ENCODE assay signal across 14 cellular contexts in the genomic region with DNA sequence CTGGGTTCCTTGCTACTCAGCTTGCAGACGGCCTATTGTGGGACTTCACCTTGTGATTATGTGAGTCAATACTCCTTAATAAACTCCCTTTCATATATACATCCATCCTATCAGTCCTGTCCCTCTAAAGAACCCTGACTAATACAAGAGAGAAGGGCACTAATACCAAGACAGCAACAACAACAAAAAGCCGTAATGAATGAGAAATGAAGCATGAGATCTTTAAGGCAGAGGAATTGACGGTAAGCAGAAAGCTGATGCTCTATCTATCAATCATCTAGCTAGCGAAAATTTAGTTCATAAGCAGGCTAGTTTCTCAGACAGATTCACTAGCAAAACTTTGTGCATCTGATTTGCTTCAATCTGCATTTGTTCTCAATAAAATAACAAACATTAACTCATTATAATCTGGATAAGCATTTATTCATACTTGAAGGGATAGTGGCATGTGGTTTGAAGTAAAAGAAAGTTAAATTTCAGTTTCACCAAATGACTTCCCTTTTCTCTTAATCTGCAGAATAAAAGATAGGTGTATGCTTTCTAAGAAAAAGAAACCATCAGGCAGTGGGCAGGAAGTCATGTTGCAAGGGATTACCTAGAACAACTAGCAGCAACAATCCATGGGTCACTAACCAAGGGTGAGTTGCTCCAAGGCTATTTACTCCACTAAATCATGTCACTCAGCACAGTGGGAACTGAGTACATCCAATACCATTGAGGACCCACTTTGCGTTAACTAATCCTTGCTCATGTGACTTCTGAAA.
DNase-seq lines count a peak whose midpoint lies in the region; ATAC-seq and TF ChIP-seq lines count a peak whose summit lies in the region.
"Had no signal": no experiment of that assay in that cellular context is flagged by ENCODE, and none has a peak within 500 bp of the region (broad histone marks: within the 10 kb centered on the region; RNA-seq: fewer than 3 reads in every experiment).

No MANE protein-coding gene starts in this region.

- H3K36me3 Mint-ChIP-seq in activated T-cell treated with anti-CD3 and anti-CD28 coated beads, Interleukin-2, amount 50 U/mL, for 24 hours (ENCODE audit: low read depth): no peaks in the 10 kb centered on the region

- no peaks in the 10 kb centered on the region for H3K4me1 Mint-ChIP-seq in activated T-cell treated with anti-CD3 and anti-CD28 coated beads, Interleukin-2, amount 50 U/mL, for 24 hours (ENCODE audit: low read depth)

- no peaks in the 10 kb centered on the region for H3K4me1 ChIP-seq in foreskin keratinocyte
- H3K4me1 ChIP-seq: uterus had no signal

- H3K27me3 ChIP-seq in foreskin keratinocyte: no peaks in the 10 kb centered on the region
- H3K27me3 ChIP-seq: cardiac muscle cell, uterus had no signal

- H3K9me3 Mint-ChIP-seq in activated T-cell treated with anti-CD3 and anti-CD28 coated beads, Interleukin-2, amount 50 U/mL, for 24 hours: peaks cover 4% of the 10 kb centered on the region

- DNase-seq in GM12865 (ENCODE audit: low read depth) (peak; percentile 20), DMS79 (lab: John Stamatoyannopoulos, UW) (no peak), foreskin keratinocyte (no peak)
- DNase-seq in central memory CD4-positive, alpha-beta T cell: no peak
- no peak for DNase-seq in activated T-cell treated with anti-CD3 and anti-CD28 coated beads, Interleukin-2, amount 50 U/mL, for 24 hours
- DNase-seq: activated naive CD4-positive, alpha-beta T cell; DND-41; IMR-90; NCI-H2081 treated with DMSO at 0.1 percent for 48 hours; uterus had no signal

- no peak overlapping the region for H3K4me3 Mint-ChIP-seq in activated T-cell treated with anti-CD3 and anti-CD28 coated beads, Interleukin-2, amount 50 U/mL, for 24 hours

- H3K27me3 Mint-ChIP-seq in activated T-cell treated with anti-CD3 and anti-CD28 coated beads, Interleukin-2, amount 50 U/mL, for 24 hours: no peaks in the 10 kb centered on the region

- H3K27ac Mint-ChIP-seq in activated T-cell treated with anti-CD3 and anti-CD28 coated beads, Interleukin-2, amount 50 U/mL, for 24 hours: no peak overlapping the region

- no peak overlapping the region for H3K4me3 ChIP-seq in GM12865 (ENCODE audit: low read depth, low read length)
- H3K4me3 ChIP-seq: cardiac muscle cell, uterus had no signal

- TF ChIP-seq CTCF in GM12865 (IDR thresholded peaks at IDR 0.05; ENCODE audit: insufficient read depth, low read depth, low read length, missing control alignments): no peak
- no peak for TF ChIP-seq CTCF in foreskin keratinocyte (conservative IDR thresholded peaks at IDR 0.05)

- no peak overlapping the region for H3K27ac ChIP-seq in foreskin keratinocyte
- H3K27ac ChIP-seq: cardiac muscle cell, uterus had no signal

- peak; percentile 62 for ATAC-seq in GM19351 (IDR thresholded peaks at IDR 0.05; ENCODE audit: unreplicated experiment)
- peak; percentile 67 for ATAC-seq in HG02763 (IDR thresholded peaks at IDR 0.05; ENCODE audit: unreplicated experiment)
- ATAC-seq in HG03575 (IDR thresholded peaks at IDR 0.05; ENCODE audit: extremely low read depth, insufficient number of reproducible peaks, low FRiP score, unreplicated experiment): peak; percentile 55
- ATAC-seq in foreskin keratinocyte: no peak
